In the genomic region with DNA sequence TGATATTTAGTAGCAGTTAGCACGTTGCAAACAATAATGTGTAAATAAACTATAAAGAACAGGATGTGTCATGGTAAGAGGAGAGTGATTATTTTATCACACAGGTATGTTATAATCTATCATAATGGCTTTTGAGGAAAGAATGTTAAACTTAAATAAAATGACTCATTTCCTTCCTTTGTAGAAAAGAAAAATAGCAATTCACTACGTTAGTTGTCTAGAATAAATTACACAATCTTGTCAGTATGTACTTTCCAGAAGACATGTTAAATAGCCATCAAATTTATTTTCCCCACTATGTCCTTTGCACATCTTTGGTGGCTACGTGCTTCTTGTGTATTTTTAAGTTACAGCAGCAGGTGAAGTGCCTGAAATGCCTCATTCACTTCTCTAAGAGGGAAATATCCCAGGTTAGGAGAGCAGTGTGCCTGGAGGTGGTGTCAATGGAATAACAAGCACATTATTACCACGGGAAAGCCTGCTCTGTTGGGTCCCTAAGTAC, we compare ENCODE assay signal across 15 cellular contexts.
DNase-seq lines count a peak whose midpoint lies in the region; ATAC-seq and TF ChIP-seq lines count a peak whose summit lies in the region.
"Had no signal": no experiment of that assay in that cellular context is flagged by ENCODE, and none has a peak within 500 bp of the region (broad histone marks: within the 10 kb centered on the region; RNA-seq: fewer than 3 reads in every experiment).

No MANE protein-coding gene starts in this region.

- H3K27ac Mint-ChIP-seq in Calu3 (ENCODE audit: unreplicated experiment): peak overlapping the region; percentile 94
- H3K27ac Mint-ChIP-seq in natural killer cell treated with Interleukin-12 subunit alpha and Interleukin-12 subunit beta and Interleukin-15 and Interleukin-18, amount 100 ng/mL, for 72 hours: no peak overlapping the region
- H3K27ac Mint-ChIP-seq: activated CD4-positive, alpha-beta memory T cell treated with anti-CD3 and anti-CD28 coated beads for 36 hours; stimulated activated naive B cell treated with anti-CD40 and anti-IgM and Interleukin-4, amounts not matched to agents 10 μg/mL and 1 μg/mL and 100 μg/mL, for 72 hours had no signal

- intact Hi-C loops in Calu3 (cut with micrococcal nuclease; ENCODE audit: unreplicated experiment): no loop called here

- H3K27me3 Mint-ChIP-seq in Calu3 (ENCODE audit: unreplicated experiment): no peaks in the 10 kb centered on the region
- H3K27me3 Mint-ChIP-seq in natural killer cell treated with Interleukin-12 subunit alpha and Interleukin-12 subunit beta and Interleukin-15 and Interleukin-18, amount 100 ng/mL, for 72 hours: no peaks in the 10 kb centered on the region
- H3K27me3 Mint-ChIP-seq: activated CD4-positive, alpha-beta memory T cell treated with anti-CD3 and anti-CD28 coated beads for 36 hours; central memory CD8-positive, alpha-beta T cell; stimulated activated naive B cell treated with anti-CD40 and anti-IgM and Interleukin-4, amounts not matched to agents 10 μg/mL and 1 μg/mL and 100 μg/mL, for 72 hours had no signal

- peaks cover 5% of the 10 kb centered on the region for H3K36me3 Mint-ChIP-seq in Calu3 (ENCODE audit: insufficient read depth, unreplicated experiment)
- H3K36me3 Mint-ChIP-seq in natural killer cell treated with Interleukin-12 subunit alpha and Interleukin-12 subunit beta and Interleukin-15 and Interleukin-18, amount 100 ng/mL, for 72 hours: no peaks in the 10 kb centered on the region
- H3K36me3 Mint-ChIP-seq: activated CD4-positive, alpha-beta memory T cell treated with anti-CD3 and anti-CD28 coated beads for 36 hours; stimulated activated naive B cell treated with anti-CD40 and anti-IgM and Interleukin-4, amounts not matched to agents 10 μg/mL and 1 μg/mL and 100 μg/mL, for 72 hours had no signal

- H3K4me1 Mint-ChIP-seq in Calu3 (ENCODE audit: low read depth, unreplicated experiment): peaks cover 36% of the 10 kb centered on the region
- peaks cover 0 to 2% of the 10 kb centered on the region in 2 donors for H3K4me1 Mint-ChIP-seq in natural killer cell treated with Interleukin-12 subunit alpha and Interleukin-12 subunit beta and Interleukin-15 and Interleukin-18, amount 100 ng/mL, for 72 hours (ENCODE audit: low read depth in 2 of 2)
- H3K4me1 Mint-ChIP-seq: central memory CD8-positive, alpha-beta T cell; stimulated activated naive B cell treated with anti-CD40 and anti-IgM and Interleukin-4, amounts not matched to agents 10 μg/mL and 1 μg/mL and 100 μg/mL, for 72 hours had no signal

- ATAC-seq in natural killer cell treated with Interleukin-12 subunit alpha and Interleukin-12 subunit beta and Interleukin-15 and Interleukin-18, amount 100 ng/mL, for 72 hours: no peak
- no peak for ATAC-seq in HG03097 (IDR thresholded peaks at IDR 0.05; ENCODE audit: low FRiP score, unreplicated experiment)
- ATAC-seq: stimulated activated naive B cell treated with anti-CD40 and anti-IgM and Interleukin-4, amounts not matched to agents 10 μg/mL and 1 μg/mL and 100 μg/mL, for 72 hours had no signal

- no peak for TF ChIP-seq CTCF in Calu3 (IDR thresholded peaks at IDR 0.05; ENCODE audit: unreplicated experiment)

- peaks cover 2% of the 10 kb centered on the region for H3K9me3 Mint-ChIP-seq in Calu3 (ENCODE audit: low read depth, unreplicated experiment)
- H3K9me3 Mint-ChIP-seq in natural killer cell treated with Interleukin-12 subunit alpha and Interleukin-12 subunit beta and Interleukin-15 and Interleukin-18, amount 100 ng/mL, for 72 hours: peaks cover 3% of the 10 kb centered on the region
- H3K9me3 Mint-ChIP-seq: activated CD4-positive, alpha-beta memory T cell treated with anti-CD3 and anti-CD28 coated beads for 36 hours; stimulated activated naive B cell treated with anti-CD40 and anti-IgM and Interleukin-4, amounts not matched to agents 10 μg/mL and 1 μg/mL and 100 μg/mL, for 72 hours had no signal

- peak overlapping the region; percentile 34 for H3K4me3 Mint-ChIP-seq in Calu3 (ENCODE audit: low read depth, unreplicated experiment)
- H3K4me3 Mint-ChIP-seq in natural killer cell treated with Interleukin-12 subunit alpha and Interleukin-12 subunit beta and Interleukin-15 and Interleukin-18, amount 100 ng/mL, for 72 hours: no peak overlapping the region
- H3K4me3 Mint-ChIP-seq: activated CD4-positive, alpha-beta memory T cell treated with anti-CD3 and anti-CD28 coated beads for 36 hours; central memory CD8-positive, alpha-beta T cell; stimulated activated naive B cell treated with anti-CD40 and anti-IgM and Interleukin-4, amounts not matched to agents 10 μg/mL and 1 μg/mL and 100 μg/mL, for 72 hours had no signal

- no TSS peak for BruUV-seq in Calu3 (replicated peaks; lab: Mats Ljungman, UMichigan)

- DNase-seq in Calu3 (no peak), LHCN-M2 (ENCODE audit: low read depth) (peak; percentile 23), amniotic epithelial cell (ENCODE audit: low read depth) (peak; percentile 40), iris pigment epithelial cell (ENCODE audit: low read depth) (peak; percentile 72), NOMO-1 (lab: John Stamatoyannopoulos, UW; ENCODE audit: unreplicated experiment in 2 of 2) (no peak), cerebellar nuclear complex (lab: John Stamatoyannopoulos, UW) (no peak)
- DNase-seq in natural killer cell treated with Interleukin-12 subunit alpha and Interleukin-12 subunit beta and Interleukin-15 and Interleukin-18, amount 100 ng/mL, for 72 hours (ENCODE audit: low spot score): no peak
- DNase-seq: activated CD4-positive, alpha-beta memory T cell treated with anti-CD3 and anti-CD28 coated beads for 36 hours; activated naive CD4-positive, alpha-beta T cell; retina; stimulated activated CD4-positive, alpha-beta T cell treated with anti-CD3 and anti-CD28 coated beads, Interleukin-4, amount 100 ng/mL, for 1 hour; stimulated activated naive B cell treated with anti-CD40 and anti-IgM and Interleukin-4, amounts not matched to agents 10 μg/mL and 1 μg/mL and 100 μg/mL, for 72 hours; T-helper 9 cell had no signal

- CTCF ChIA-PET in Calu3 (lab: Charles Lee): no interaction called here

Comparison
In these comparisons a context has a peak if more than half of its experiments do, and no peak if none do; other contexts are left out.
1. DNase-seq: peak in LHCN-M2 (single experiment), amniotic epithelial cell (single experiment) and iris pigment epithelial cell (single experiment); none in Calu3 (single experiment), NOMO-1 (0 of 2), cerebellar nuclear complex (0 of 2) and natural killer cell treated with Interleukin-12 subunit alpha and Interleukin-12 subunit beta and Interleukin-15 and Interleukin-18, amount 100 ng/mL, for 72 hours (single experiment).